ENCODE assay signal across 18 cellular contexts in genomic region chr6:100775667-100776066, GRCh38.
A peak's percentile ranks its signal among the peaks of the same experiment; 100 is the strongest.
DNase-seq lines count a peak whose midpoint lies in the region; ATAC-seq, FAIRE-seq and TF ChIP-seq lines count a peak whose summit lies in the region.
"Had no signal": no experiment of that assay in that cellular context is flagged by ENCODE, and none has a peak within 500 bp of the region (broad histone marks: within the 10 kb centered on the region; RNA-seq: fewer than 3 reads in every experiment).

No MANE protein-coding gene starts in this region.

- 0 out of 2 replicates have a peak, but pooled peaks cover 10% of the 10 kb centered on the region for H3K36me3 ChIP-seq in SK-N-MC (ENCODE audit: insufficient read depth, low read length)
- H3K36me3 ChIP-seq: gastroesophageal sphincter had no signal

- H3K4me3 ChIP-seq in SK-N-MC (no peak overlapping the region), foreskin fibroblast (ENCODE audit: low read depth in 1 of 2, low read length in 2 of 2) (no peak overlapping the region)
- H3K4me3 ChIP-seq: BLaER1 treated with 17β-estradiol and CSF1 and Interleukin-3, amounts not matched to agents 10 nM and 100 nM; gastroesophageal sphincter had no signal

- H3K9me3 ChIP-seq in SK-N-MC (ENCODE audit: low read depth, low read length) = no peaks in the 10 kb centered on the region
- H3K9me3 ChIP-seq: BLaER1 treated with 17β-estradiol and CSF1 and Interleukin-3, amounts not matched to agents 10 nM and 100 nM; gastroesophageal sphincter had no signal

- DNase-seq in SK-N-MC (ENCODE audit: low read depth, low spot score) (peak; percentile 26), foreskin fibroblast (peak in 1 of 2 donors; percentile 3), urothelium cell line (ENCODE audit: low spot score) (no peak)
- no peak for DNase-seq in activated CD8-positive, alpha-beta memory T cell treated with anti-CD3 and anti-CD28 coated beads for 24 hours
- DNase-seq: activated naive CD8-positive, alpha-beta T cell treated with anti-CD3 and anti-CD28 coated beads, Interleukin-2, amount 10 ng/mL, durations not matched to agents 7 days and 5 days; H7; NCI-H1436; NCI-H774; stimulated activated naive CD8-positive, alpha-beta T cell treated with anti-CD3 and anti-CD28 coated beads, Interleukin-15, Interleukin-2, amounts not matched to agents 100 U/mL and 50 U/mL, for 24 hours had no signal

- H3K9ac ChIP-seq in SK-N-MC (ENCODE audit: insufficient read length) = peak overlapping the region; percentile 50
- H3K9ac ChIP-seq: BLaER1 treated with 17β-estradiol and CSF1 and Interleukin-3, amounts not matched to agents 10 nM and 100 nM had no signal

- FAIRE-seq in G401.6 (lab: Jason Lieb, UNC) = peak; percentile 94
- no peak for FAIRE-seq in urothelium cell line (lab: Jason Lieb, UNC)
- FAIRE-seq: GM18507, keratinocyte had no signal

- TF ChIP-seq CTCF in 22Rv1 (IDR thresholded peaks at IDR 0.05) = peak; percentile 36; the same call in 1 of the 2 replicates
- peak; percentile 11 for TF ChIP-seq CTCF in foreskin fibroblast (IDR thresholded peaks at IDR 0.05; ENCODE audit: low read depth, low read length)

- no peak for ATAC-seq in GM19023 (IDR thresholded peaks at IDR 0.05; ENCODE audit: unreplicated experiment)
- ATAC-seq in HG03442 (IDR thresholded peaks at IDR 0.05; ENCODE audit: unreplicated experiment) = no peak
- ATAC-seq: gastroesophageal sphincter; sciatic nerve; stimulated activated naive CD8-positive, alpha-beta T cell treated with anti-CD3 and anti-CD28 coated beads, Interleukin-15, Interleukin-2, amounts not matched to agents 100 U/mL and 50 U/mL, for 24 hours had no signal

- no peak overlapping the region for H3K27ac ChIP-seq in 22Rv1
- H3K27ac ChIP-seq in SK-N-MC = peak overlapping the region; percentile 88; the same call in 1 of the 2 replicates
- H3K27ac ChIP-seq: BLaER1 treated with 17β-estradiol and CSF1 and Interleukin-3, amounts not matched to agents 10 nM and 100 nM; gastroesophageal sphincter had no signal
